In genomic region chr19:55913643-55914268, GRCh38 we compare ENCODE assay signal across 14 cellular contexts. TPM values are rescaled to one million over a fixed set of nuclear protein-coding genes. Genes with fewer than 3 reads are reported as not detected.
DNase-seq lines count a peak whose midpoint lies in the region; ATAC-seq, FAIRE-seq and TF ChIP-seq lines count a peak whose summit lies in the region.
"Had no signal": no experiment of that assay in that cellular context is flagged by ENCODE, and none has a peak within 500 bp of the region (broad histone marks: within the 10 kb centered on the region; RNA-seq: fewer than 3 reads in every experiment).

No MANE protein-coding gene starts in this region.

- no peaks in the 10 kb centered on the region; the same call in 2 of the 3 replicates for H3K9me3 ChIP-seq in GM12878 (replicated peaks; ENCODE audit: control insufficient read depth, insufficient read depth, low read length)
- H3K9me3 ChIP-seq: neutrophil had no signal

- no peak overlapping the region for H3K4me2 ChIP-seq in GM12878 (ENCODE audit: control insufficient read depth, insufficient read depth)

- ATAC-seq in GM12878 (no peak), HG03432 (IDR thresholded peaks at IDR 0.05; ENCODE audit: unreplicated experiment) (no peak), left lobe of liver (no peak), GM19395 (IDR thresholded peaks at IDR 0.05; ENCODE audit: unreplicated experiment) (no peak)
- ATAC-seq: effector memory CD8-positive, alpha-beta T cell; left lung had no signal

- CTCF ChIA-PET in GM12878 (lab: Yijun Ruan, JAX): interaction anchor here (0.7 to 1.2 kb wide), 4 partner anchors 9 to 420 kb away, joined by 3 to 5 read pairs (median 4); no protein-coding TSS in a partner anchor

- in situ Hi-C loops in GM12878 (cut with MboI): no loop called here

- no peaks in the 10 kb centered on the region for H4K20me1 ChIP-seq in GM12878 (ENCODE audit: control insufficient read depth, insufficient read depth)

- no peak for TF ChIP-seq POLR2A in GM12878 (IDR thresholded peaks at IDR 0.05; ENCODE audit: low read depth, low read length)

- POLR2A ChIA-PET in GM12878 (lab: Charles Lee): no interaction called here

- H3K4me3 ChIP-seq in GM12878: no peak overlapping the region
- H3K4me3 ChIP-seq: left lung had no signal

- no peak overlapping the region for H2AFZ ChIP-seq in GM12878 (ENCODE audit: control insufficient read depth, low read depth, low read length)

- no peaks in the 10 kb centered on the region for H3K79me2 ChIP-seq in GM12878 (ENCODE audit: control insufficient read depth, insufficient read depth, low read length)

- SMC1A ChIA-PET in GM12878 (lab: Charles Lee; ENCODE audit: uncharacterized antibody, unreplicated experiment): interaction anchor here (1.2 kb wide), 1 partner anchor 420 kb away, joined by 3 read pairs; no protein-coding TSS in a partner anchor

- intact Hi-C loops in GM12878 (cut with micrococcal nuclease; ENCODE audit: unreplicated experiment): no loop called here

- RAD21 ChIA-PET in GM12878 (lab: Charles Lee; ENCODE audit: unreplicated experiment): no interaction called here

- no peaks in the 10 kb centered on the region for H3K36me3 ChIP-seq in GM12878 (ENCODE audit: control insufficient read depth in 2 of 2, insufficient read depth in 2 of 2, low read length in 1 of 2)
- H3K36me3 ChIP-seq: left lung, neutrophil had no signal

- H3K4me1 ChIP-seq in GM12878 (ENCODE audit: control insufficient read depth, insufficient read depth, low read length): no peaks in the 10 kb centered on the region
- H3K4me1 ChIP-seq: left lung had no signal

- WGBS in GM12878 (ENCODE audit: insufficient coverage, insufficient replicate concordance, low lambda C conversion rate, missing lambda C conversion rate): 30% methylated on average over 9 of the region's 9 CpGs

- DNase-seq in MV-4-11 (lab: John Stamatoyannopoulos, UW) (peak; percentile 34), GM12878 (ENCODE audit: low read depth, low spot score) (no peak), left lobe of liver (ENCODE audit: low spot score) (no peak), SKM-1 treated with dmso at 0.1 percent for 144 hours (lab: John Stamatoyannopoulos, UW; ENCODE audit: unreplicated experiment) (no peak)
- DNase-seq: activated T-cell treated with anti-CD3 and anti-CD28 coated beads, Interleukin-2, amount 50 U/mL, for 48 hours; CD4-positive, alpha-beta T cell; effector memory CD8-positive, alpha-beta T cell; glutamatergic neuron; left lung had no signal

- no peak for FAIRE-seq in GM12878 (lab: Jason Lieb, UNC)

- no TSS peak for BruUV-seq in GM12878 (replicated peaks; lab: Mats Ljungman, UMichigan)

- TF ChIP-seq EP300 in GM12878 (IDR thresholded peaks at IDR 0.05; ENCODE audit: borderline replicate concordance in 1 of 2, control insufficient read depth in 1 of 2, low read depth in 2 of 2, low read length in 2 of 2): no peak

- no peaks in the 10 kb centered on the region for H3K27me3 ChIP-seq in GM12878 (replicated peaks in 1 of 2; ENCODE audit: control insufficient read depth in 2 of 2, insufficient read depth in 2 of 2, low read length in 1 of 2)
- H3K27me3 ChIP-seq: neutrophil had no signal

- TF ChIP-seq RAD21 in GM12878 (IDR thresholded peaks at IDR 0.05; ENCODE audit: insufficient read depth, low read depth, low read length): no peak

- H3K27ac ChIP-seq in C4-2B (no peak overlapping the region), GM12878 (ENCODE audit: control insufficient read depth, insufficient read depth) (no peak overlapping the region)
- H3K27ac ChIP-seq: left lung, neutrophil had no signal

- H3K9ac ChIP-seq in GM12878 (ENCODE audit: control insufficient read depth, insufficient read depth, low read length): no peak overlapping the region

- TF ChIP-seq CTCF in C4-2B (conservative IDR thresholded peaks at IDR 0.05) (peak; percentile 61), GM12872 (IDR thresholded peaks at IDR 0.05; ENCODE audit: insufficient read depth, low read depth, low read length) (peak; percentile 22; the same call in 1 of the 3 replicates), GM12878 (IDR thresholded peaks at IDR 0.05 in 2 of 3, conservative IDR thresholded peaks at IDR 0.05 in 1 of 3; ENCODE audit: control insufficient read depth in 2 of 3, extremely low read depth in 1 of 3, insufficient read depth in 1 of 3, low read depth in 3 of 3, low read length in 3 of 3) (peak; percentile 12 to 56 (median 34); a peak in 5 of 6 replicates)

TF ChIP-seq in GM12878, 131 proteins besides CTCF, POLR2A, EP300 and RAD21:
- TF ChIP-seq EZH2 (IDR thresholded peaks at IDR 0.05; ENCODE audit: borderline replicate concordance, control insufficient read depth, low read depth, low read length) (no peak), E4F1 (IDR thresholded peaks at IDR 0.05; ENCODE audit: borderline replicate concordance, partially characterized antibody) (no peak)

RNA-seq across cellular contexts. Expression of gene NLRP13, which starts 18.4 kb away (rescaled TPM):
- total RNA-seq in GM12878 (2013; cell fraction: nucleolus; rRNA removed): not detected in 2 replicates
- total RNA-seq in GM12878 (2014; rRNA removed): not detected in 2 replicates
- total RNA-seq in GM12878 (2014; rRNA removed; fragmentation: Illumina TruSeq; extraction: Trizol): not detected in 2 replicates
- total RNA-seq in GM12878 (2021): not detected in 2 replicates
- polyA plus RNA-seq in GM12878 (2011; ENCODE audit: low read depth): not detected
- polyA plus RNA-seq in GM12878 (2011; rRNA removed): 0.37 and 0.43 TPM in 2 replicates
- 0.15 and 0.18 TPM in 2 replicates for polyA plus RNA-seq in GM12878 (2011; cell fraction: cytosol; rRNA removed)
- 0.50 and 1.1 TPM in 2 replicates for polyA plus RNA-seq in GM12878 (2011; cell fraction: nucleus; rRNA removed)
- not detected in 2 replicates for polyA plus RNA-seq in GM12878 (2012)
- polyA plus RNA-seq in GM12878 (2014; fragmentation: Illumina TruSeq; extraction: Trizol): not detected in 2 replicates
- polyA plus RNA-seq in GM12878 (2014; fragmentation: Nextera tagmentation; extraction: Ambion mirVana): not detected
- not detected in 2 replicates for polyA plus RNA-seq in GM12878 (2014; rRNA removed)
- not detected for polyA plus RNA-seq in GM12878 (2016; fragmentation: Nextera tagmentation; extraction: Ambion mirVana)
- polyA minus RNA-seq in GM12878 (2011; rRNA and poly(A)+ RNA removed): 0.07 and 0.26 TPM in 2 replicates
- not detected in 2 replicates for polyA minus RNA-seq in GM12878 (2011; cell fraction: cytosol; rRNA and poly(A)+ RNA removed)
- 0.12 TPM in 1 of 2 replicates, not detected in the other for polyA minus RNA-seq in GM12878 (2011; cell fraction: nucleus; rRNA and poly(A)+ RNA removed)
- not detected for total RNA-seq in left lobe of liver
- total RNA-seq: CD4-positive, alpha-beta T cell; left lung had no signal

RNA-seq across cellular contexts. Expression of gene NLRP8, which starts 33.9 kb away (rescaled TPM):
- total RNA-seq in GM12878 (2013; cell fraction: nucleolus; rRNA removed): not detected in 2 replicates
- not detected in 2 replicates for total RNA-seq in GM12878 (2014; rRNA removed)
- total RNA-seq in GM12878 (2014; rRNA removed; fragmentation: Illumina TruSeq; extraction: Trizol): not detected in 2 replicates
- not detected in 2 replicates for total RNA-seq in GM12878 (2021)
- not detected for polyA plus RNA-seq in GM12878 (2011; ENCODE audit: low read depth)
- 0.04 TPM in 2 replicates for polyA plus RNA-seq in GM12878 (2011; rRNA removed)
- 0.01 TPM in 1 of 2 replicates, not detected in the other for polyA plus RNA-seq in GM12878 (2011; cell fraction: cytosol; rRNA removed)
- polyA plus RNA-seq in GM12878 (2011; cell fraction: nucleus; rRNA removed): 0.04 TPM in 2 replicates
- polyA plus RNA-seq in GM12878 (2012): not detected in 2 replicates
- 0.06 TPM in 1 of 2 replicates, not detected in the other for polyA plus RNA-seq in GM12878 (2014; fragmentation: Illumina TruSeq; extraction: Trizol)
- not detected for polyA plus RNA-seq in GM12878 (2014; fragmentation: Nextera tagmentation; extraction: Ambion mirVana)
- polyA plus RNA-seq in GM12878 (2014; rRNA removed): not detected in 2 replicates
- polyA plus RNA-seq in GM12878 (2016; fragmentation: Nextera tagmentation; extraction: Ambion mirVana): not detected
- polyA minus RNA-seq in GM12878 (2011; rRNA and poly(A)+ RNA removed): 0.31 TPM in 1 of 2 replicates, not detected in the other
- not detected in 2 replicates for polyA minus RNA-seq in GM12878 (2011; cell fraction: cytosol; rRNA and poly(A)+ RNA removed)
- polyA minus RNA-seq in GM12878 (2011; cell fraction: nucleus; rRNA and poly(A)+ RNA removed): 0.12 TPM in 1 of 2 replicates, not detected in the other
- not detected for total RNA-seq in left lobe of liver
- total RNA-seq: CD4-positive, alpha-beta T cell; left lung had no signal
